In genomic region chr1:156123356-156124196, GRCh38 we compare ENCODE assay signal across 1 cellular context.
TF ChIP-seq lines count a peak whose summit lies in the region.

No MANE protein-coding gene starts in this region.

TF ChIP-seq in HepG2, 621 proteins besides CTCF, POLR2A, EP300 and RAD21 (continued from another document and continues in another):
- TF ChIP-seq GPBP1L1 (CRISPR knock-in tag; IDR thresholded peaks at IDR 0.05) = no peak
- TF ChIP-seq, protein P1, sequence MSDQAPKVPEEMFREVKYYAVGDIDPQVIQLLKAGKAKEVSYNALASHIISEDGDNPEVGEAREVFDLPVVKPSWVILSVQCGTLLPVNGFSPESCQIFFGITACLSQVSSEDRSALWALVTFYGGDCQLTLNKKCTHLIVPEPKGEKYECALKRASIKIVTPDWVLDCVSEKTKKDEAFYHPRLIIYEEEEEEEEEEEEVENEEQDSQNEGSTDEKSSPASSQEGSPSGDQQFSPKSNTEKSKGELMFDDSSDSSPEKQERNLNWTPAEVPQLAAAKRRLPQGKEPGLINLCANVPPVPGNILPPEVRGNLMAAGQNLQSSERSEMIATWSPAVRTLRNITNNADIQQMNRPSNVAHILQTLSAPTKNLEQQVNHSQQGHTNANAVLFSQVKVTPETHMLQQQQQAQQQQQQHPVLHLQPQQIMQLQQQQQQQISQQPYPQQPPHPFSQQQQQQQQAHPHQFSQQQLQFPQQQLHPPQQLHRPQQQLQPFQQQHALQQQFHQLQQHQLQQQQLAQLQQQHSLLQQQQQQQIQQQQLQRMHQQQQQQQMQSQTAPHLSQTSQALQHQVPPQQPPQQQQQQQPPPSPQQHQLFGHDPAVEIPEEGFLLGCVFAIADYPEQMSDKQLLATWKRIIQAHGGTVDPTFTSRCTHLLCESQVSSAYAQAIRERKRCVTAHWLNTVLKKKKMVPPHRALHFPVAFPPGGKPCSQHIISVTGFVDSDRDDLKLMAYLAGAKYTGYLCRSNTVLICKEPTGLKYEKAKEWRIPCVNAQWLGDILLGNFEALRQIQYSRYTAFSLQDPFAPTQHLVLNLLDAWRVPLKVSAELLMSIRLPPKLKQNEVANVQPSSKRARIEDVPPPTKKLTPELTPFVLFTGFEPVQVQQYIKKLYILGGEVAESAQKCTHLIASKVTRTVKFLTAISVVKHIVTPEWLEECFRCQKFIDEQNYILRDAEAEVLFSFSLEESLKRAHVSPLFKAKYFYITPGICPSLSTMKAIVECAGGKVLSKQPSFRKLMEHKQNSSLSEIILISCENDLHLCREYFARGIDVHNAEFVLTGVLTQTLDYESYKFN (CRISPR knock-in tag; conservative IDR thresholded peaks at IDR 0.05) = peak; percentile 65
- TF ChIP-seq ZNF883 (CRISPR knock-in tag; IDR thresholded peaks at IDR 0.05; ENCODE audit: not compliant biosample characterization) = peak; percentile 36
- TF ChIP-seq ZBTB49 (CRISPR knock-in tag; IDR thresholded peaks at IDR 0.05; ENCODE audit: borderline replicate concordance) = no peak
- 0 out of 2 replicates have a peak, but pooled peaks have one; percentile 23 for TF ChIP-seq ZMYM2 (CRISPR knock-in tag; IDR thresholded peaks at IDR 0.05)
- no peak for TF ChIP-seq SP2 (CRISPR knock-in tag; IDR thresholded peaks at IDR 0.05)
- no peak for TF ChIP-seq ELF4 (CRISPR knock-in tag; IDR thresholded peaks at IDR 0.05; ENCODE audit: borderline replicate concordance)
- peak; percentile 90 for TF ChIP-seq GATAD2A (CRISPR knock-in tag; IDR thresholded peaks at IDR 0.05)
- peak; percentile 56 for TF ChIP-seq ZFP91 (CRISPR knock-in tag; IDR thresholded peaks at IDR 0.05; ENCODE audit: borderline replicate concordance)
- peak; percentile 68 for TF ChIP-seq JUND (CRISPR knock-in tag; IDR thresholded peaks at IDR 0.05)
- no peak for TF ChIP-seq ZBTB1 (CRISPR knock-in tag; IDR thresholded peaks at IDR 0.05; ENCODE audit: borderline replicate concordance)
- no peak for TF ChIP-seq ZNF816 (CRISPR knock-in tag; IDR thresholded peaks at IDR 0.05; ENCODE audit: borderline replicate concordance)
- TF ChIP-seq ZGPAT (CRISPR knock-in tag; IDR thresholded peaks at IDR 0.05) = peak; percentile 51; the same call in 1 of the 2 replicates
- TF ChIP-seq ZBTB7A (CRISPR knock-in tag; IDR thresholded peaks at IDR 0.05) = peak; percentile 57; the same call in 1 of the 2 replicates
- no peak for TF ChIP-seq NCOA1 (CRISPR knock-in tag; IDR thresholded peaks at IDR 0.05)
- peak; percentile 51; the same call in 1 of the 2 replicates for TF ChIP-seq SPEN (CRISPR knock-in tag; IDR thresholded peaks at IDR 0.05; ENCODE audit: low read depth)
- TF ChIP-seq USF2 (IDR thresholded peaks at IDR 0.05; ENCODE audit: low read depth, low read length) = no peak
- no peak for TF ChIP-seq USF2 (CRISPR knock-in tag; IDR thresholded peaks at IDR 0.05; ENCODE audit: borderline replicate concordance)
- TF ChIP-seq ZNF710 (CRISPR knock-in tag; IDR thresholded peaks at IDR 0.05; ENCODE audit: borderline replicate concordance) = peak; percentile 62; the same call in 1 of the 2 replicates
- no peak for TF ChIP-seq DNMT3B (CRISPR knock-in tag; conservative IDR thresholded peaks at IDR 0.05)
- no peak for TF ChIP-seq SKI (IDR thresholded peaks at IDR 0.05; ENCODE audit: partially characterized antibody)
- TF ChIP-seq ZNF557 (CRISPR knock-in tag; IDR thresholded peaks at IDR 0.05) = no peak
- no peak for TF ChIP-seq GABPA (IDR thresholded peaks at IDR 0.05; ENCODE audit: low read depth, low read length)
- peak; percentile 27; the same call in 1 of the 2 replicates for TF ChIP-seq GABPA (CRISPR knock-in tag; IDR thresholded peaks at IDR 0.05; ENCODE audit: low read depth)
- no peak for TF ChIP-seq ATAD3A (CRISPR knock-in tag; IDR thresholded peaks at IDR 0.05)
- no peak for TF ChIP-seq GPN1 (CRISPR knock-in tag; IDR thresholded peaks at IDR 0.05; ENCODE audit: borderline replicate concordance)
- TF ChIP-seq, protein P2, sequence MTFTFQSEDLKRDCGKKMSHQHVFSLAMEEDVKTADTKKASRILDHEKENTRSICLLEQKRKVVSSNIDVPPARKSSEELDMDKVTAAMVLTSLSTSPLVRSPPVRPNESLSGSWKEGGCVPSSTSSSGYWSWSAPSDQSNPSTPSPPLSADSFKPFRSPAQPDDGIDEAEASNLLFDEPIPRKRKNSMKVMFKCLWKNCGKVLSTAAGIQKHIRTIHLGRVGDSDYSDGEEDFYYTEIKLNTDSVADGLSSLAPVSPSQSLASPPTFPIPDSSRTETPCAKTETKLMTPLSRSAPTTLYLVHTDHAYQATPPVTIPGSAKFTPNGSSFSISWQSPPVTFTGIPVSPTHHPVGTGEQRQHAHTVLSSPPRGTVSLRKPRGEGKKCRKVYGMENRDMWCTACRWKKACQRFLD (CRISPR knock-in tag; IDR thresholded peaks at IDR 0.05; ENCODE audit: borderline replicate concordance) = no peak
- TF ChIP-seq HNF4A (CRISPR knock-in tag; IDR thresholded peaks at IDR 0.05) = peak; percentile 26; the same call in 1 of the 2 replicates
- TF ChIP-seq SRSF1 (optimal IDR thresholded peaks at IDR 0.05; ENCODE audit: low read depth, low read length) = no peak
- TF ChIP-seq HNF1A (IDR thresholded peaks at IDR 0.05; ENCODE audit: low read depth) = 0 out of 2 replicates have a peak, but pooled peaks have one; percentile 17
- peak; percentile 72; the same call in 1 of the 2 replicates for TF ChIP-seq HNF1A (CRISPR knock-in tag; IDR thresholded peaks at IDR 0.05; ENCODE audit: borderline replicate concordance)
- no peak for TF ChIP-seq SRY (CRISPR knock-in tag; IDR thresholded peaks at IDR 0.05)
- TF ChIP-seq ZNF598 (CRISPR knock-in tag; IDR thresholded peaks at IDR 0.05; ENCODE audit: borderline replicate concordance) = no peak
- TF ChIP-seq ZFP82 (CRISPR knock-in tag; IDR thresholded peaks at IDR 0.05; ENCODE audit: borderline replicate concordance) = no peak
- TF ChIP-seq FOXO1 (CRISPR knock-in tag; IDR thresholded peaks at IDR 0.05) = peak; percentile 85
- TF ChIP-seq ZNF879 (CRISPR knock-in tag; IDR thresholded peaks at IDR 0.05) = no peak
